ENCODE assay signal across 9 cellular contexts in genomic region chr6:116386581-116387299, GRCh38. TPM values are rescaled to one million over a fixed set of nuclear protein-coding genes. Genes with fewer than 3 reads are reported as not detected.
DNase-seq lines count a peak whose midpoint lies in the region; ATAC-seq and TF ChIP-seq lines count a peak whose summit lies in the region.
"Had no signal": no experiment of that assay in that cellular context is flagged by ENCODE, and none has a peak within 500 bp of the region (broad histone marks: within the 10 kb centered on the region; RNA-seq: fewer than 3 reads in every experiment).

No MANE protein-coding gene starts in this region.

- CTCF ChIA-PET in mammary epithelial cell (lab: Charles Lee; ENCODE audit: low non-redundant PET), result interaction anchor here (0.6 kb wide), 1 partner anchor 170 kb away, joined by 5 read pairs; no protein-coding TSS in a partner anchor

- 3% methylated on average over 4 of the region's 4 CpGs for WGBS in mammary epithelial cell (ENCODE audit: low coverage, missing lambda C conversion rate)
- 64 to 81% (median 77%) methylated on average over 4 of the region's 4 CpGs for WGBS in psoas muscle, 3 donors

- H4K20me1 ChIP-seq in mammary epithelial cell (ENCODE audit: insufficient read depth, low read length), result no peaks in the 10 kb centered on the region

- H3K9me3 ChIP-seq in mammary epithelial cell (replicated peaks; ENCODE audit: insufficient read depth, low read length) (peaks cover 3% of the 10 kb centered on the region), psoas muscle (no peaks in the 10 kb centered on the region)
- H3K9me3 ChIP-seq: right lobe of liver had no signal

- H3K4me2 ChIP-seq in mammary epithelial cell (ENCODE audit: insufficient read depth, low read depth, low read length), result peak overlapping the region; percentile 71

- H2AFZ ChIP-seq in mammary epithelial cell (ENCODE audit: low read depth, low read length), result no peak overlapping the region

- ATAC-seq in GM18868 (IDR thresholded peaks at IDR 0.05; ENCODE audit: unreplicated experiment) (peak; percentile 51), HG03460 (IDR thresholded peaks at IDR 0.05; ENCODE audit: unreplicated experiment) (peak; percentile 34), psoas muscle (peak; percentile 50 to 70 (median 58)), GM18870 (IDR thresholded peaks at IDR 0.05; ENCODE audit: unreplicated experiment) (no peak)

- peak overlapping the region in 1 of 3 experiments; percentile 35 for H3K4me3 ChIP-seq in mammary epithelial cell (replicated peaks in 1 of 3; ENCODE audit: insufficient read depth in 1 of 3, low read depth in 2 of 3, low read length in 3 of 3)
- no peak overlapping the region for H3K4me3 ChIP-seq in psoas muscle
- H3K4me3 ChIP-seq: right lobe of liver had no signal

- DNase-seq in mammary epithelial cell (peak; percentile 84), psoas muscle (no peak), NCI-H187 treated with DMSO at 0.1 percent for 48 hours (lab: John Stamatoyannopoulos, UW) (no peak), epidermal melanocyte (ENCODE audit: insufficient read length, low spot score) (no peak), NCI-H146 (lab: John Stamatoyannopoulos, UW) (no peak)
- DNase-seq: right lobe of liver had no signal

- H3K27me3 ChIP-seq in mammary epithelial cell (ENCODE audit: insufficient read depth, low read length) (no peaks in the 10 kb centered on the region), psoas muscle (ENCODE audit: insufficient read depth in 3 of 3, low read length in 2 of 3) (no peaks in the 10 kb centered on the region)
- H3K27me3 ChIP-seq: right lobe of liver had no signal

- H3K36me3 ChIP-seq in mammary epithelial cell (ENCODE audit: insufficient read depth, low read length) (peaks cover 2% of the 10 kb centered on the region), psoas muscle (ENCODE audit: insufficient read depth in 1 of 2, low read depth in 1 of 2) (no peaks in the 10 kb centered on the region)
- H3K36me3 ChIP-seq: right lobe of liver had no signal

- peak overlapping the region; percentile 75 for H3K9ac ChIP-seq in mammary epithelial cell (ENCODE audit: insufficient read depth, low read length)

- H3K79me2 ChIP-seq in mammary epithelial cell (ENCODE audit: insufficient read depth, low read length), result peaks cover 86% of the 10 kb centered on the region

- in situ Hi-C loops in mammary epithelial cell (cut with MboI; ENCODE audit: low sequenced_read_pairs in 2 of 2), result no loop called here

- intact Hi-C loops in mammary epithelial cell (cut with micrococcal nuclease) (loop anchor here (1.0 kb wide), 2 partner anchors 15 to 40 kb away; no protein-coding TSS in a partner anchor), psoas muscle (cut with DNase I) (no loop called here)

- BruUV-seq in mammary epithelial cell (replicated peaks; lab: Mats Ljungman, UMichigan), result TSS peak; percentile 74

- H3K27ac ChIP-seq in mammary epithelial cell (ENCODE audit: insufficient read depth, low read depth, low read length) (peak overlapping the region; percentile 100), psoas muscle (peak overlapping the region; percentile 67)
- H3K27ac ChIP-seq: right lobe of liver had no signal

- peaks cover 67% of the 10 kb centered on the region for H3K4me1 ChIP-seq in mammary epithelial cell (ENCODE audit: insufficient read depth, low read length)
- H3K4me1 ChIP-seq in psoas muscle, result peaks cover 64% of the 10 kb centered on the region

- TF ChIP-seq CTCF in mammary epithelial cell (conservative IDR thresholded peaks at IDR 0.05 in 1 of 2, IDR thresholded peaks at IDR 0.05 in 1 of 2; ENCODE audit: extremely low read depth in 1 of 2, insufficient read depth in 1 of 2, low read depth in 1 of 2, low read length in 2 of 2) (no peak), psoas muscle (IDR thresholded peaks at IDR 0.05) (no peak)

- dilution Hi-C loops in mammary epithelial cell (cut with HindIII; ENCODE audit: low sequenced_read_pairs), result no loop called here

RNA-seq across cellular contexts. Expression of gene DSE, which starts 16.0 kb away (rescaled TPM):
- total RNA-seq in mammary epithelial cell (100 to 1,000 TPM; 116 to 175 TPM), psoas muscle (10 to 100 TPM in 3 of 4 donors, 1 to 10 TPM in 1; 9.6 to 26.7 (median 12.1) TPM)
- polyA plus RNA-seq in mammary epithelial cell (66.9 TPM), psoas muscle (1 to 10 TPM; 2.3 to 5.2 (median 3.2) TPM)
- polyA minus RNA-seq in mammary epithelial cell, result 137 TPM

Comparison
In these comparisons a context has a peak if more than half of its experiments do, and no peak if none do; other contexts are left out.
1. RNA of gene DSE, which starts 16.0 kb away (total RNA-seq): 116 to 175 TPM in mammary epithelial cell; 9.6 to 26.7 TPM in psoas muscle; every median in the first group is over 4 times any median in the second.